In the genomic region with DNA sequence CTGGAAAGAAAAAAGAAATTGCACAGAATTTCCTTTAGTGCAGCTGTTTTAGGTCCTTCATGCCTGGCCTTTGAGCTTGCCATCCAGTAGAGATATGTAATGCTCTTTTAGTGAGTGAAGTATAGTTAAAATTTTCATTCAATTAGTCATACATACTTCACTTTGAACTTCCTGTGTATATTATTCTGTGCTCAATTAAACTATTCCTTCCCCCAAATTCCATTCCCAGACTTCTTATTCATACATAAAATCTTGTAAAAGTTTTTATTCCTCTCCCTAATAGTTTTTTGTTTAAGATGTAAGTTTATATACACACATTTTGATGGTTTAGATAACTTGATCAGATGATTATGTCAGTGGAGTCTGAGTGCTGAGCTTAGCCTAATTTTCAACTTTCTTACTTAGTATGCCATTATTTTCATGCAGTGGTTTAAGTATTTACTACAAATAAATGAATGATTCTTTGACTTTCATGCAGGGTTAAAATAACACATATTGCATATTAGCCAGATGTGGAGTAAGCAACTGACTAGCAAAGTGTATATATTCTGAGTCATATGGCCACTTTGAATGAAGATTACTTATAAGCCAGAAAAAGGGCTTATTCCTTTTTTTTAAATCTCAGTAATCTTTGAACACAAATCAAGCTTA, we compare ENCODE assay signal across 1 cellular context.
TF ChIP-seq lines count a peak whose summit lies in the region.

No MANE protein-coding gene starts in this region.

TF ChIP-seq in HEK293, 187 proteins besides CTCF, POLR2A, EP300 and RAD21 (continued from another document):
- no peak for TF ChIP-seq INSM2 (tag by site-specific recombination; IDR thresholded peaks at IDR 0.05)
- TF ChIP-seq ZNF112 (tag by site-specific recombination; IDR thresholded peaks at IDR 0.05), result no peak
- TF ChIP-seq ZNF776 (tag by site-specific recombination; IDR thresholded peaks at IDR 0.05; ENCODE audit: borderline replicate concordance), result no peak
- TF ChIP-seq ZNF19 (tag by site-specific recombination; IDR thresholded peaks at IDR 0.05; ENCODE audit: low read depth), result no peak
- no peak for TF ChIP-seq ZSCAN16 (tag by site-specific recombination; IDR thresholded peaks at IDR 0.05)
- TF ChIP-seq FEZF1 (tag by site-specific recombination; IDR thresholded peaks at IDR 0.05), result 0 out of 2 replicates have a peak, but pooled peaks have one; percentile 18
- TF ChIP-seq ZNF311 (tag by site-specific recombination; IDR thresholded peaks at IDR 0.05; ENCODE audit: borderline replicate concordance), result no peak
- TF ChIP-seq, protein P1, sequence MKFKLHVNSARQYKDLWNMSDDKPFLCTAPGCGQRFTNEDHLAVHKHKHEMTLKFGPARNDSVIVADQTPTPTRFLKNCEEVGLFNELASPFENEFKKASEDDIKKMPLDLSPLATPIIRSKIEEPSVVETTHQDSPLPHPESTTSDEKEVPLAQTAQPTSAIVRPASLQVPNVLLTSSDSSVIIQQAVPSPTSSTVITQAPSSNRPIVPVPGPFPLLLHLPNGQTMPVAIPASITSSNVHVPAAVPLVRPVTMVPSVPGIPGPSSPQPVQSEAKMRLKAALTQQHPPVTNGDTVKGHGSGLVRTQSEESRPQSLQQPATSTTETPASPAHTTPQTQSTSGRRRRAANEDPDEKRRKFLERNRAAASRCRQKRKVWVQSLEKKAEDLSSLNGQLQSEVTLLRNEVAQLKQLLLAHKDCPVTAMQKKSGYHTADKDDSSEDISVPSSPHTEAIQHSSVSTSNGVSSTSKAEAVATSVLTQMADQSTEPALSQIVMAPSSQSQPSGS (tag by site-specific recombination; IDR thresholded peaks at IDR 0.05; ENCODE audit: low read depth), result no peak
- TF ChIP-seq ZIC2 (tag by site-specific recombination; IDR thresholded peaks at IDR 0.05), result no peak
- TF ChIP-seq ZNF16 (tag by site-specific recombination; IDR thresholded peaks at IDR 0.05; ENCODE audit: low read depth), result no peak
- TF ChIP-seq ZNF610 (tag by site-specific recombination; IDR thresholded peaks at IDR 0.05; ENCODE audit: borderline replicate concordance), result no peak
- no peak for TF ChIP-seq ZNF37A (tag by site-specific recombination; IDR thresholded peaks at IDR 0.05)
- no peak for TF ChIP-seq ZSCAN5A (tag by site-specific recombination; IDR thresholded peaks at IDR 0.05)
- TF ChIP-seq ZNF791 (tag by site-specific recombination; IDR thresholded peaks at IDR 0.05), result no peak
- TF ChIP-seq REPIN1 (tag by site-specific recombination; IDR thresholded peaks at IDR 0.05; ENCODE audit: low read depth), result no peak
- no peak for TF ChIP-seq ZNF121 (tag by site-specific recombination; IDR thresholded peaks at IDR 0.05)
- TF ChIP-seq, protein P2, sequence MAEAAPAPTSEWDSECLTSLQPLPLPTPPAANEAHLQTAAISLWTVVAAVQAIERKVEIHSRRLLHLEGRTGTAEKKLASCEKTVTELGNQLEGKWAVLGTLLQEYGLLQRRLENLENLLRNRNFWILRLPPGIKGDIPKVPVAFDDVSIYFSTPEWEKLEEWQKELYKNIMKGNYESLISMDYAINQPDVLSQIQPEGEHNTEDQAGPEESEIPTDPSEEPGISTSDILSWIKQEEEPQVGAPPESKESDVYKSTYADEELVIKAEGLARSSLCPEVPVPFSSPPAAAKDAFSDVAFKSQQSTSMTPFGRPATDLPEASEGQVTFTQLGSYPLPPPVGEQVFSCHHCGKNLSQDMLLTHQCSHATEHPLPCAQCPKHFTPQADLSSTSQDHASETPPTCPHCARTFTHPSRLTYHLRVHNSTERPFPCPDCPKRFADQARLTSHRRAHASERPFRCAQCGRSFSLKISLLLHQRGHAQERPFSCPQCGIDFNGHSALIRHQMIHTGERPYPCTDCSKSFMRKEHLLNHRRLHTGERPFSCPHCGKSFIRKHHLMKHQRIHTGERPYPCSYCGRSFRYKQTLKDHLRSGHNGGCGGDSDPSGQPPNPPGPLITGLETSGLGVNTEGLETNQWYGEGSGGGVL (tag by site-specific recombination; IDR thresholded peaks at IDR 0.05), result 0 out of 2 replicates have a peak, but pooled peaks have one; percentile 19
- no peak for TF ChIP-seq ZNF24 (tag by site-specific recombination; IDR thresholded peaks at IDR 0.05)
- TF ChIP-seq, protein P3, sequence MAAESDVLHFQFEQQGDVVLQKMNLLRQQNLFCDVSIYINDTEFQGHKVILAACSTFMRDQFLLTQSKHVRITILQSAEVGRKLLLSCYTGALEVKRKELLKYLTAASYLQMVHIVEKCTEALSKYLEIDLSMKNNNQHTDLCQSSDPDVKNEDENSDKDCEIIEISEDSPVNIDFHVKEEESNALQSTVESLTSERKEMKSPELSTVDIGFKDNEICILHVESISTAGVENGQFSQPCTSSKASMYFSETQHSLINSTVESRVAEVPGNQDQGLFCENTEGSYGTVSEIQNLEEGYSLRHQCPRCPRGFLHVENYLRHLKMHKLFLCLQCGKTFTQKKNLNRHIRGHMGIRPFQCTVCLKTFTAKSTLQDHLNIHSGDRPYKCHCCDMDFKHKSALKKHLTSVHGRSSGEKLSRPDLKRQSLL (tag by site-specific recombination; IDR thresholded peaks at IDR 0.05), result no peak
- no peak for TF ChIP-seq ZBTB20 (tag by site-specific recombination; IDR thresholded peaks at IDR 0.05)
- TF ChIP-seq ZNF555 (tag by site-specific recombination; conservative IDR thresholded peaks at IDR 0.05), result no peak
- TF ChIP-seq PRDM6 (tag by site-specific recombination; IDR thresholded peaks at IDR 0.05), result peak; percentile 45; the same call in 1 of the 2 replicates
- no peak for TF ChIP-seq ZNF274 (IDR thresholded peaks at IDR 0.05; ENCODE audit: low read length)
- no peak for TF ChIP-seq ZNF274 (tag by site-specific recombination; IDR thresholded peaks at IDR 0.05; ENCODE audit: borderline replicate concordance)
- no peak for TF ChIP-seq ZNF324 (tag by site-specific recombination; IDR thresholded peaks at IDR 0.05)
- no peak for TF ChIP-seq ZNF394 (tag by site-specific recombination; IDR thresholded peaks at IDR 0.05; ENCODE audit: borderline replicate concordance)
- TF ChIP-seq ZSCAN4 (tag by site-specific recombination; IDR thresholded peaks at IDR 0.05), result no peak
- no peak for TF ChIP-seq ZNF664 (tag by site-specific recombination; IDR thresholded peaks at IDR 0.05)
